17 cellular contexts compared by ENCODE assay signal in the genomic region with DNA sequence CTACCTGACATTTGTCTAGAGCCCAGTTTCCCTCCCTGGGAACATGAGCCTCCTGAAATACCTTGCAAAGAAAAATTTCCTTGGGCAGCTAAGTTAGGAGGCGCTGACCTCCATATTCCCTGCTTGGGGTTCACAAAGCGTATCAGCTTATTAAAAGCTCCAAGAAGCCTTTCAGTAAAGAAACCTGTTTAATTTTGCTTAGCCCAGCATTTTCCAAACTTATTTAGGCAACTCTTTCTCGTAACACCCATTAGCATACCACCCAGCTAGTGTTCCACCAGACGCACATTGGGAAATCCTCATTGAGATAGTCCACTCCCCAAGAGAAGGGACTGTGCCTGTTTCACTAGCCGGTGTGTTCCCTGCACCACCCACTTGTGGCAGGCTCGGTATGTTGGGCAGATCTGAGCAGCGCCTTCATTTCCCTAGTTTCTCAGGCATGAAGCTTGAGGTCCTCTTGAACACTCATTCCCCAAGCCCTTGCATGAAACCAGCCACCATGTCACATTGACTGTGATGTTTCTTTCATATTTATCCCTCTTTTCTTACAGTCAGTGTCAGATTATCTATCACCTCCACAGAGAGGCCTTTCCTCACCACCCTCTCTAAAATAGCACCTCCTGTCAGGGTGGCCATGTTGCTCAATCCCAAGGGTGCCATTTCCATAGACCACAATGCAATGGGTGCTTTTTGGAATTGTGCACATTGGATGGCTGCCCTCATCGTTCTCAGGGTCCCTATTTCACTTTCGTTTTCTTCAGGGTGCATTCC. TPM values are rescaled to one million over a fixed set of nuclear protein-coding genes. Genes with fewer than 3 reads are reported as not detected.
DNase-seq lines count a peak whose midpoint lies in the region; ATAC-seq and TF ChIP-seq lines count a peak whose summit lies in the region.
"Had no signal": no experiment of that assay in that cellular context is flagged by ENCODE, and none has a peak within 500 bp of the region (broad histone marks: within the 10 kb centered on the region; RNA-seq: fewer than 3 reads in every experiment).

No MANE protein-coding gene starts in this region.

- CTCF ChIA-PET in activated naive CD4-positive, alpha-beta T cell treated with anti-CD3 and anti-CD28 coated beads, Interleukin-2, amount 10 ng/mL, durations not matched to agents 7 days and 5 days (lab: Charles Lee), result no interaction called here

- no peaks in the 10 kb centered on the region for H3K36me3 ChIP-seq in osteoblast (ENCODE audit: insufficient read depth, low read length)
- H3K36me3 ChIP-seq: Peyer's patch had no signal

- peak overlapping the region; percentile 55 for H3K4me2 ChIP-seq in osteoblast (ENCODE audit: insufficient read depth, low read length)

- no peaks in the 10 kb centered on the region for H3K9me3 Mint-ChIP-seq in activated naive CD4-positive, alpha-beta T cell treated with anti-CD3 and anti-CD28 coated beads, Interleukin-2, amount 10 ng/mL, durations not matched to agents 7 days and 5 days
- no peaks in the 10 kb centered on the region for H3K9me3 Mint-ChIP-seq in activated naive CD4-positive, alpha-beta T cell treated with anti-CD3 and anti-CD28 coated beads, Interleukin-2, amount 50 U/mL, for 72 hours
- H3K9me3 Mint-ChIP-seq: CD4-positive, alpha-beta memory T cell had no signal

- H4K20me1 ChIP-seq in osteoblast (ENCODE audit: insufficient read depth, low read length), result no peaks in the 10 kb centered on the region

- peak overlapping the region; percentile 5 for H3K4me3 Mint-ChIP-seq in activated naive CD4-positive, alpha-beta T cell treated with anti-CD3 and anti-CD28 coated beads, Interleukin-2, amount 10 ng/mL, durations not matched to agents 7 days and 5 days

- H3K36me3 Mint-ChIP-seq in activated naive CD4-positive, alpha-beta T cell treated with anti-CD3 and anti-CD28 coated beads, Interleukin-2, amount 10 ng/mL, durations not matched to agents 7 days and 5 days, result no peaks in the 10 kb centered on the region
- H3K36me3 Mint-ChIP-seq in activated naive CD4-positive, alpha-beta T cell treated with anti-CD3 and anti-CD28 coated beads, Interleukin-2, amount 50 U/mL, for 72 hours, result no peaks in the 10 kb centered on the region
- H3K36me3 Mint-ChIP-seq: CD4-positive, alpha-beta memory T cell had no signal

- ATAC-seq in activated naive CD4-positive, alpha-beta T cell treated with anti-CD3 and anti-CD28 coated beads, Interleukin-2, amount 50 U/mL, for 72 hours, result no peak
- no peak for ATAC-seq in HG03025 (IDR thresholded peaks at IDR 0.05; ENCODE audit: low FRiP score, unreplicated experiment)

- no peak overlapping the region for H3K27ac ChIP-seq in osteoblast (ENCODE audit: low read depth, low read length)
- H3K27ac ChIP-seq: Peyer's patch had no signal

- TF ChIP-seq CTCF in WI38 (IDR thresholded peaks at IDR 0.05; ENCODE audit: low read depth, low read length) (no peak), osteoblast (IDR thresholded peaks at IDR 0.05; ENCODE audit: extremely low read depth, low read depth, low read length) (no peak), GM20000 (IDR thresholded peaks at IDR 0.05; ENCODE audit: extremely low read depth, missing control alignments) (no peak)

- H2AFZ ChIP-seq in osteoblast (ENCODE audit: low read length), result no peak overlapping the region

- H3K4me1 Mint-ChIP-seq in activated naive CD4-positive, alpha-beta T cell treated with anti-CD3 and anti-CD28 coated beads, Interleukin-2, amount 10 ng/mL, durations not matched to agents 7 days and 5 days, result no peaks in the 10 kb centered on the region

- peaks cover 31% of the 10 kb centered on the region for H3K27me3 ChIP-seq in osteoblast (ENCODE audit: insufficient read depth, low read length)
- H3K27me3 ChIP-seq: Peyer's patch had no signal

- H3K27me3 Mint-ChIP-seq in activated naive CD4-positive, alpha-beta T cell treated with anti-CD3 and anti-CD28 coated beads, Interleukin-2, amount 10 ng/mL, durations not matched to agents 7 days and 5 days, result peaks cover 4% of the 10 kb centered on the region

- H3K4me1 ChIP-seq in osteoblast (ENCODE audit: insufficient read depth, low read length), result no peaks in the 10 kb centered on the region
- H3K4me1 ChIP-seq: Peyer's patch had no signal

- no peak for DNase-seq in activated naive CD4-positive, alpha-beta T cell treated with anti-CD3 and anti-CD28 coated beads, Interleukin-2, amount 10 ng/mL, durations not matched to agents 7 days and 5 days
- DNase-seq in activated naive CD4-positive, alpha-beta T cell treated with anti-CD3 and anti-CD28 coated beads, Interleukin-2, amount 50 U/mL, for 72 hours (ENCODE audit: low spot score in 2 of 2), result no peak
- DNase-seq in LHCN-M2 (ENCODE audit: low read depth) (peak; percentile 3), osteoblast (ENCODE audit: insufficient read length, low spot score, missing footprints) (no peak), NAMALWA (ENCODE audit: low spot score) (no peak), GM20000 (ENCODE audit: low spot score) (no peak)
- DNase-seq: AML-193; CD4-positive, alpha-beta memory T cell; NCI-H1092 treated with DMSO at 0.1 percent for 48 hours; NCI-H1694; NCI-H446; Peyer's patch; SHP77 had no signal

- no peak overlapping the region for H3K27ac Mint-ChIP-seq in activated naive CD4-positive, alpha-beta T cell treated with anti-CD3 and anti-CD28 coated beads, Interleukin-2, amount 10 ng/mL, durations not matched to agents 7 days and 5 days
- peak overlapping the region in 1 of 2 donors; percentile 77 for H3K27ac Mint-ChIP-seq in activated naive CD4-positive, alpha-beta T cell treated with anti-CD3 and anti-CD28 coated beads, Interleukin-2, amount 50 U/mL, for 72 hours
- H3K27ac Mint-ChIP-seq: CD4-positive, alpha-beta memory T cell; IgD-negative memory B cell had no signal

- H3K9me3 ChIP-seq in osteoblast (ENCODE audit: low read depth, low read length), result no peaks in the 10 kb centered on the region
- H3K9me3 ChIP-seq: Peyer's patch had no signal

- peak overlapping the region; percentile 24 for H3K4me3 ChIP-seq in WI38 (ENCODE audit: low read depth, low read length)
- no peak overlapping the region for H3K4me3 ChIP-seq in osteoblast (ENCODE audit: insufficient read depth, low read length)
- H3K4me3 ChIP-seq: Peyer's patch had no signal

- H3K79me2 ChIP-seq in osteoblast (ENCODE audit: insufficient read depth, low read length), result no peaks in the 10 kb centered on the region

RNA-seq across cellular contexts. Expression of a gene that starts 12.5 kb away (rescaled TPM):
- not detected for total RNA-seq in activated naive CD4-positive, alpha-beta T cell treated with anti-CD3 and anti-CD28 coated beads, Interleukin-2, amount 50 U/mL, for 72 hours
- total RNA-seq in LHCN-M2 (2014; rRNA removed) (0.06 TPM in 1 of 2 replicates, not detected in the other), osteoblast (under 0.01 TPM in 1 of 2 replicates, not detected in the other)
- polyA plus RNA-seq in LHCN-M2 (2012), result not detected
- total RNA-seq: CD4-positive, alpha-beta memory T cell; H4; Peyer's patch had no signal
- polyA plus RNA-seq: CD4-positive, alpha-beta memory T cell; IgD-negative memory B cell had no signal
